ENCODE assay signal across 7 cellular contexts in the genomic region with DNA sequence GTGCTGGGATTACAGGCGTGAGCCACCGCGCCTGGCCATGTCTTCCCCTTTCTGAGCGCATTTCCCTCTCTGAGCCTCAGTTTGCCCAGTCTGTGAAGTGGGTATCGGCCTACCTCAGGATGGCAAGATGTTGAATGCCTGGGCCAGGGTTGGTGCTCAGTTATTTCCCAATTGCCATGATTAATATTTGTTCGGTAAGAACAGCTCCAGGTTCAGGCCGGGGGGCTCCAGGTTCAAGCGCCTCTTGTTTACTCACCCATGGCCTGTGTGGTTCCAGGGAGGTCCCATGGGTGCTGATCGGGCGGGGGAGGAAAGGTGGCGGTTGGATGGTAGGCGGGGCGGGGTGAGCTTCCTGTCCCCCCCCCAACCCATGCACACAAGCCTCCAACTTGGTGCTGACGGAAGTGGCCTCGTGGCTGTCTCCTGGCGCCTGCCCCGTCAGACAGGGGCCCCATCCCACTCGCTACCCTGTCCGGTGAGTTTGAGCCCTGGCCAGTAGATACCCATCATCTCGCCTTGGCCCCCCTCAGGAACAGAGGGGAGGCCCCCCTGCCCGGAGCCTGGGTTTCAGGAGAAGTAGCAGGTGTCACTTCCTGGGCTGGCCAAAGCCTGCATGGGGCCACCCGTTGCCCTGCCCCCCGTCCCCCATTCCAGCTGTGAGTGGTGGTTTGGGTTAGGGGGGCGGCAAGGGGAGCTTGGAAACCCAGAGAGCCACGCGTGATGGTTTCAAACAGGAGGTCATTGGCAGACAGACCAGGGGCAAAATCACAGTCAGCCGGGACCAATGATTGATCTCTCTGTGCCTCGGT. TPM values are rescaled to one million over a fixed set of nuclear protein-coding genes. Genes with fewer than 3 reads are reported as not detected.
A peak's percentile ranks its signal among the peaks of the same experiment; 100 is the strongest.
DNase-seq lines count a peak whose midpoint lies in the region; ATAC-seq and TF ChIP-seq lines count a peak whose summit lies in the region.

A gene with protein sequence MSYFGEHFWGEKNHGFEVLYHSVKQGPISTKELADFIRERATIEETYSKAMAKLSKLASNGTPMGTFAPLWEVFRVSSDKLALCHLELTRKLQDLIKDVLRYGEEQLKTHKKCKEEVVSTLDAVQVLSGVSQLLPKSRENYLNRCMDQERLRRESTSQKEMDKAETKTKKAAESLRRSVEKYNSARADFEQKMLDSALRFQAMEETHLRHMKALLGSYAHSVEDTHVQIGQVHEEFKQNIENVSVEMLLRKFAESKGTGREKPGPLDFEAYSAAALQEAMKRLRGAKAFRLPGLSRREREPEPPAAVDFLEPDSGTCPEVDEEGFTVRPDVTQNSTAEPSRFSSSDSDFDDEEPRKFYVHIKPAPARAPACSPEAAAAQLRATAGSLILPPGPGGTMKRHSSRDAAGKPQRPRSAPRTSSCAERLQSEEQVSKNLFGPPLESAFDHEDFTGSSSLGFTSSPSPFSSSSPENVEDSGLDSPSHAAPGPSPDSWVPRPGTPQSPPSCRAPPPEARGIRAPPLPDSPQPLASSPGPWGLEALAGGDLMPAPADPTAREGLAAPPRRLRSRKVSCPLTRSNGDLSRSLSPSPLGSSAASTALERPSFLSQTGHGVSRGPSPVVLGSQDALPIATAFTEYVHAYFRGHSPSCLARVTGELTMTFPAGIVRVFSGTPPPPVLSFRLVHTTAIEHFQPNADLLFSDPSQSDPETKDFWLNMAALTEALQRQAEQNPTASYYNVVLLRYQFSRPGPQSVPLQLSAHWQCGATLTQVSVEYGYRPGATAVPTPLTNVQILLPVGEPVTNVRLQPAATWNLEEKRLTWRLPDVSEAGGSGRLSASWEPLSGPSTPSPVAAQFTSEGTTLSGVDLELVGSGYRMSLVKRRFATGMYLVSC (plus strand): TSS at position 375 of the 809 bp plus-strand sequence. CDS start 3,688 bp downstream, outside the sequence.

- BruUV-seq in Caco-2 (replicated peaks; lab: Mats Ljungman, UMichigan) (no TSS peak), Calu3 (replicated peaks; lab: Mats Ljungman, UMichigan) (no TSS peak)

- peaks cover 2% of the 10 kb centered on the region; the same call in 1 of the 3 replicates for H3K36me3 Mint-ChIP-seq in GM23338 (ENCODE audit: low read depth)
- H3K36me3 Mint-ChIP-seq in Caco-2 (ENCODE audit: insufficient read depth, unreplicated experiment) = no peaks in the 10 kb centered on the region
- H3K36me3 Mint-ChIP-seq in Calu3 (ENCODE audit: insufficient read depth, unreplicated experiment) = peaks cover 6% of the 10 kb centered on the region

- H3K9me2 ChIP-seq in GM23338 (ENCODE audit: insufficient read depth) = no peaks in the 10 kb centered on the region

- H3F3A ChIP-seq in GM23338 (replicated peaks; ENCODE audit: low read depth) = 0 out of 2 replicates have a peak, but pooled peaks cover 2% of the 10 kb centered on the region

- DNase-seq in GM23338 (ENCODE audit: low spot score) = no peak
- peak; percentile 50 for DNase-seq in SKM-1 treated with dmso at 0.1 percent for 144 hours (lab: John Stamatoyannopoulos, UW; ENCODE audit: unreplicated experiment)
- DNase-seq in activated gamma-delta T cell treated with anti-CD3 and anti-CD28 coated beads, Interleukin-2, amount 50 U/mL, for 16 hours (ENCODE audit: low read depth) = peak; percentile 83
- DNase-seq in stimulated activated naive CD8-positive, alpha-beta T cell treated with anti-CD3 and anti-CD28 coated beads, Interleukin-15, Interleukin-2, amounts not matched to agents 100 U/mL and 50 U/mL, for 24 hours = peak; percentile 88
- DNase-seq in Caco-2 = no peak
- DNase-seq in Calu3 = no peak

- H3K27ac Mint-ChIP-seq in GM23338 (no peak within 1 kb of the TSS; the same call in 1 of the 2 replicates), Caco-2 (ENCODE audit: unreplicated experiment) (no peak within 1 kb of the TSS), Calu3 (ENCODE audit: unreplicated experiment) (no peak within 1 kb of the TSS)

- no peak within 1 kb of the TSS for H3K27ac ChIP-seq in GM23338 (ENCODE audit: low read depth)

- no peaks in the 10 kb centered on the region for H3K79me2 ChIP-seq in GM23338 (replicated peaks; ENCODE audit: insufficient read depth)

- H3K4me3 Mint-ChIP-seq in GM23338 = no peak within 1 kb of the TSS
- no peak within 1 kb of the TSS for H3K4me3 Mint-ChIP-seq in Caco-2 (ENCODE audit: unreplicated experiment)
- H3K4me3 Mint-ChIP-seq in Calu3 (ENCODE audit: low read depth, unreplicated experiment) = no peak within 1 kb of the TSS

- CTCF ChIA-PET in Caco-2 (lab: Charles Lee) = no interaction called here
- CTCF ChIA-PET in Calu3 (lab: Charles Lee) = interaction anchor here (1.0 kb wide), 1 partner anchor 15 kb away, joined by 3 read pairs; no protein-coding TSS in a partner anchor

- H3K9me3 ChIP-seq in mononuclear cell (ENCODE audit: low read depth, low read length) (no peaks in the 10 kb centered on the region), Caco-2 (no peaks in the 10 kb centered on the region)

- TF ChIP-seq CTCF in GM23338 (conservative IDR thresholded peaks at IDR 0.05; ENCODE audit: low read depth in 2 of 2) (no peak), Caco-2 (IDR thresholded peaks at IDR 0.05; ENCODE audit: insufficient read depth in 1 of 2, low read depth in 1 of 2, low read length in 1 of 2, severe bottlenecking in 1 of 2, unreplicated experiment in 1 of 2) (no peak), Calu3 (IDR thresholded peaks at IDR 0.05; ENCODE audit: unreplicated experiment) (no peak)

- ATAC-seq in GM23338 = no peak
- ATAC-seq in stimulated activated naive CD8-positive, alpha-beta T cell treated with anti-CD3 and anti-CD28 coated beads, Interleukin-15, Interleukin-2, amounts not matched to agents 100 U/mL and 50 U/mL, for 24 hours = peak; percentile 65

- H3K4me1 Mint-ChIP-seq in GM23338 = peaks cover 19% of the 10 kb centered on the region
- H3K4me1 Mint-ChIP-seq in Caco-2 (ENCODE audit: low read depth, unreplicated experiment) = no peaks in the 10 kb centered on the region
- peaks cover 7% of the 10 kb centered on the region for H3K4me1 Mint-ChIP-seq in Calu3 (ENCODE audit: low read depth, unreplicated experiment)

- H4K20me1 ChIP-seq in GM23338 (replicated peaks; ENCODE audit: insufficient read depth) = no peaks in the 10 kb centered on the region

- no peaks in the 10 kb centered on the region for H3K27me3 ChIP-seq in GM23338 (ENCODE audit: insufficient read depth)
- H3K27me3 ChIP-seq in mononuclear cell (ENCODE audit: insufficient read depth, low read length) = no peaks in the 10 kb centered on the region
- no peaks in the 10 kb centered on the region for H3K27me3 ChIP-seq in Caco-2 (replicated peaks; ENCODE audit: control insufficient read depth, insufficient read depth, low read length)

- H3K4me3 ChIP-seq in GM23338 (no peak within 1 kb of the TSS), mononuclear cell (ENCODE audit: low read length) (peak within 1 kb of the TSS; percentile 53), Caco-2 (ENCODE audit: low read depth, low read length) (no peak within 1 kb of the TSS)

- H3K4me1 ChIP-seq in GM23338 (ENCODE audit: insufficient read depth) (no peaks in the 10 kb centered on the region; the same call in 1 of the 2 replicates), mononuclear cell (ENCODE audit: insufficient read depth, low read length) (peaks cover 89% of the 10 kb centered on the region), Caco-2 (no peaks in the 10 kb centered on the region)

- H3K27me3 Mint-ChIP-seq in GM23338 (ENCODE audit: insufficient read depth, low read depth, poor library complexity) = peaks cover 14% of the 10 kb centered on the region
- H3K27me3 Mint-ChIP-seq in Caco-2 (ENCODE audit: insufficient read depth, unreplicated experiment) = peaks cover 3% of the 10 kb centered on the region
- peaks cover 14% of the 10 kb centered on the region for H3K27me3 Mint-ChIP-seq in Calu3 (ENCODE audit: unreplicated experiment)

- H3K9me3 Mint-ChIP-seq in GM23338 (no peaks in the 10 kb centered on the region), Caco-2 (ENCODE audit: unreplicated experiment) (no peaks in the 10 kb centered on the region), Calu3 (ENCODE audit: low read depth, unreplicated experiment) (no peaks in the 10 kb centered on the region)

- POLR2A ChIA-PET in Caco-2 (lab: Charles Lee) = no interaction called here

- no peak within 1 kb of the TSS for H2AFZ ChIP-seq in GM23338

- no peaks in the 10 kb centered on the region for H3K36me3 ChIP-seq in GM23338 (ENCODE audit: insufficient read depth)
- H3K36me3 ChIP-seq in Caco-2 (ENCODE audit: control insufficient read depth, insufficient read depth, low read length) = no peaks in the 10 kb centered on the region

- intact Hi-C loops in Caco-2 (cut with micrococcal nuclease; ENCODE audit: unreplicated experiment) (loop anchor here (10.0 kb wide), 1 partner anchor 147 kb away; no protein-coding TSS in a partner anchor), Calu3 (cut with micrococcal nuclease; ENCODE audit: unreplicated experiment) (no loop called here)

- H3K4me2 ChIP-seq in GM23338 = no peak within 1 kb of the TSS

TF ChIP-seq in GM23338, 12 proteins besides CTCF, POLR2A, EP300 and RAD21 (continues in another document):
- TF ChIP-seq NANOG (IDR thresholded peaks at IDR 0.05; ENCODE audit: borderline replicate concordance) = no peak
- TF ChIP-seq, protein P1, sequence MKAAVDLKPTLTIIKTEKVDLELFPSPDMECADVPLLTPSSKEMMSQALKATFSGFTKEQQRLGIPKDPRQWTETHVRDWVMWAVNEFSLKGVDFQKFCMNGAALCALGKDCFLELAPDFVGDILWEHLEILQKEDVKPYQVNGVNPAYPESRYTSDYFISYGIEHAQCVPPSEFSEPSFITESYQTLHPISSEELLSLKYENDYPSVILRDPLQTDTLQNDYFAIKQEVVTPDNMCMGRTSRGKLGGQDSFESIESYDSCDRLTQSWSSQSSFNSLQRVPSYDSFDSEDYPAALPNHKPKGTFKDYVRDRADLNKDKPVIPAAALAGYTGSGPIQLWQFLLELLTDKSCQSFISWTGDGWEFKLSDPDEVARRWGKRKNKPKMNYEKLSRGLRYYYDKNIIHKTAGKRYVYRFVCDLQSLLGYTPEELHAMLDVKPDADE (IDR thresholded peaks at IDR 0.05) = no peak

RNA-seq across cellular contexts. Expression of the gene that starts here (rescaled TPM):
- 22.4 and 42.3 TPM in 2 replicates for total RNA-seq in GM23338 (2014; rRNA removed; shearing (Covaris generic))
- 14.9 and 18.5 TPM in 2 replicates for polyA plus RNA-seq in GM23338 (2016; fragmentation: Nextera tagmentation; extraction: Ambion mirVana)
- 24.1 TPM for total RNA-seq in mononuclear cell
- total RNA-seq in Caco-2 (2022) = 0.35 and 0.39 TPM in 2 replicates
- total RNA-seq in Calu3 (2022) = 0.61 and 1.3 TPM in 2 replicates

Comparison
In these comparisons a context has a peak if more than half of its experiments do, and no peak if none do; other contexts are left out.
1. RNA of the gene that starts here (total RNA-seq): 22.4 to 42.3 TPM in GM23338 and 24.1 TPM in mononuclear cell (single experiment); 0.61 to 1.3 TPM in Calu3 and 0.35 to 0.39 TPM in Caco-2; every median in the first group is over 10 times any median in the second.
2. DNase-seq: peak in SKM-1 treated with dmso at 0.1 percent for 144 hours (single experiment), activated gamma-delta T cell treated with anti-CD3 and anti-CD28 coated beads, Interleukin-2, amount 50 U/mL, for 16 hours (single experiment) and stimulated activated naive CD8-positive, alpha-beta T cell treated with anti-CD3 and anti-CD28 coated beads, Interleukin-15, Interleukin-2, amounts not matched to agents 100 U/mL and 50 U/mL, for 24 hours (single experiment); none in GM23338 (single experiment), Caco-2 (0 of 2) and Calu3 (single experiment).